20 cellular contexts compared by ENCODE assay signal in the genomic region with DNA sequence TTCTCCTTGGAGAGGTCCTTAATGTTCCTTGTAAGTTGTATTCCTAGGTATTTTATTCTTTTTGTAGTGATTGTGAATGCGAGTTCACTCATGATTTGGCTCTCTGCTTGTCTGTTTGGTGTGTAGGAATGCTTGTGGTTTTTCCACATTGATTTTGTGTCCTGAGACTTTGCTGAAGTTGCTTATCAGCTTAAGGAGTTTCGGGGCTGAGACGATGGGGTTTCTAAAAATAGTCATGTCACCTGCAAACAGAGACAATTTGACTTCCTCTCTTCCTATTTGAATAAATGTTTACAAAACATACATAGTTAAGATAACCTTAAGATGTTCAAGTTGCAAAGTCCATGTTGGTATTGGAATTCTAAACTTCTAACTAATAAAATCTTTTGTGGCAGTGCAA.
"Had no signal": no experiment of that assay in that cellular context is flagged by ENCODE, and none has a peak within 500 bp of the region (broad histone marks: within the 10 kb centered on the region; RNA-seq: fewer than 3 reads in every experiment).

No MANE protein-coding gene starts in this region.

- ATAC-seq: gastrocnemius medialis; heart right ventricle; left lobe of liver; natural killer cell; stimulated activated naive B cell treated with anti-CD40 and anti-IgM and Interleukin-4, amounts not matched to agents 10 μg/mL and 1 μg/mL and 100 μg/mL, for 72 hours; stimulated activated naive CD8-positive, alpha-beta T cell treated with anti-CD3 and anti-CD28 coated beads, Interleukin-15, amount 100 ng/mL, for 72 hours had no signal

- FAIRE-seq: endometrium had no signal

- H3K27me3 ChIP-seq: esophagus muscularis mucosa, gastrocnemius medialis, heart right ventricle, right atrium auricular region, sigmoid colon, testis, tibial nerve had no signal

- H3K9me3 Mint-ChIP-seq: neural crest cell had no signal

- H3K27me3 Mint-ChIP-seq: stimulated activated naive B cell treated with anti-CD40 and anti-IgM and Interleukin-4, amounts not matched to agents 10 μg/mL and 1 μg/mL and 100 μg/mL, for 72 hours; stimulated activated naive CD8-positive, alpha-beta T cell treated with anti-CD3 and anti-CD28 coated beads, Interleukin-15, amount 100 ng/mL, for 72 hours had no signal

- H3K36me3 Mint-ChIP-seq: natural killer cell; stimulated activated naive B cell treated with anti-CD40 and anti-IgM and Interleukin-4, amounts not matched to agents 10 μg/mL and 1 μg/mL and 100 μg/mL, for 72 hours had no signal

- H3K4me3 ChIP-seq: esophagus muscularis mucosa, gastrocnemius medialis, heart right ventricle, right atrium auricular region, sigmoid colon, skin epidermis, testis, tibial nerve had no signal

- H3K27ac Mint-ChIP-seq: natural killer cell; stimulated activated naive B cell treated with anti-CD40 and anti-IgM and Interleukin-4, amounts not matched to agents 10 μg/mL and 1 μg/mL and 100 μg/mL, for 72 hours; stimulated activated naive CD8-positive, alpha-beta T cell treated with anti-CD3 and anti-CD28 coated beads, Interleukin-15, amount 100 ng/mL, for 72 hours had no signal

- H3K9me3 ChIP-seq: esophagus muscularis mucosa, gastrocnemius medialis, heart right ventricle, right atrium auricular region, sigmoid colon, testis, tibial nerve had no signal

- DNase-seq: effector memory CD4-positive, alpha-beta T cell; gastrocnemius medialis; heart right ventricle; islet precursor cell; mammary epithelial cell; natural killer cell; posterior cingulate gyrus; sigmoid colon; stimulated activated CD4-positive, alpha-beta T cell treated with anti-CD3 and anti-CD28 coated beads, Interleukin-2, amount 100 ng/mL, for 24 hours; stimulated activated CD4-positive, alpha-beta T cell treated with anti-CD3 and anti-CD28 coated beads, Interleukin-4, amount 100 ng/mL, for 4 hours; stimulated activated naive B cell treated with anti-CD40 and anti-IgM and Interleukin-4, amounts not matched to agents 10 μg/mL and 1 μg/mL and 100 μg/mL, for 72 hours; stimulated activated naive CD8-positive, alpha-beta T cell treated with anti-CD3 and anti-CD28 coated beads, Interleukin-15, amount 100 ng/mL, for 72 hours; testis had no signal

- H3K36me3 ChIP-seq: esophagus muscularis mucosa, gastrocnemius medialis, heart right ventricle, right atrium auricular region, sigmoid colon, tibial nerve had no signal

- H3K27ac ChIP-seq: esophagus muscularis mucosa, gastrocnemius medialis, heart right ventricle, right atrium auricular region, sigmoid colon, skin epidermis, testis, tibial nerve had no signal

- H3K4me1 Mint-ChIP-seq: natural killer cell; neural crest cell; stimulated activated naive B cell treated with anti-CD40 and anti-IgM and Interleukin-4, amounts not matched to agents 10 μg/mL and 1 μg/mL and 100 μg/mL, for 72 hours; stimulated activated naive CD8-positive, alpha-beta T cell treated with anti-CD3 and anti-CD28 coated beads, Interleukin-15, amount 100 ng/mL, for 72 hours had no signal

- H3K4me3 Mint-ChIP-seq: natural killer cell; neural crest cell; stimulated activated naive B cell treated with anti-CD40 and anti-IgM and Interleukin-4, amounts not matched to agents 10 μg/mL and 1 μg/mL and 100 μg/mL, for 72 hours; stimulated activated naive CD8-positive, alpha-beta T cell treated with anti-CD3 and anti-CD28 coated beads, Interleukin-15, amount 100 ng/mL, for 72 hours had no signal

- H3K4me1 ChIP-seq: esophagus muscularis mucosa, gastrocnemius medialis, heart right ventricle, right atrium auricular region, sigmoid colon, testis, tibial nerve had no signal
